In the genomic region with DNA sequence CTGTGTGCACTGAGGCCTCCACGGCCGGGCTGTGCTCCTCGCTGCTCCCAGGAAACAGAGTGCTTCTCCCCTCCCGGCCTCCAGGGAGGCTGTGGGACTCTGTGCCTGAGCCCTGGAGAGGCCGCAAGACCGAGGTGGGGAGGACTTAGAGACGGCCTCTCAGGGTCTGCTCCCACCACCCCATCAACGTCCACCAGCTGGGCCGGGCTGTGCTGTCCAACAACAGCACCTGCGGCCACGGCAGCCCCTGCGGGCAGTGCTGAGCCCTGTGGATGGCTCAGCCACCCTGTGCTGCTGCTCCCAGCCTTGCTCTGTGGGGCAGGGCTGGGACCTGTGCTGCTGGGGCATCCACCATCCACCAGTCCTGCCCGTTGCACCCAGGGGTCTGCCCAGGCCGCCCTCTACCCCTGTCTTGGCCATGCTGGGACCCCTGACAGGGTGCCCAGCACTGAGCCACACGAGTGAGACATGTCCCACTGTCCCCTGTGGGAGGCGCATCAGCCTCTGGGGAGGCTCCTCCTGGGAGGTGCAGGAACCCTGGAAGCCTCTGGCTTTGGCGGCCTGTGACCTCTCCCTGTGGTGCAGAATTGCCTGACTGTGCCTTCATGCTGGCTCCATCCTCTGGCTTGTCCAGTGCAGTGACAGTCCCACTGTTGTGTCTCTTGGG, we compare ENCODE assay signal across 24 cellular contexts. TPM values are rescaled to one million over a fixed set of nuclear protein-coding genes. Genes with fewer than 3 reads are reported as not detected.
DNase-seq lines count a peak whose midpoint lies in the region; ATAC-seq and TF ChIP-seq lines count a peak whose summit lies in the region.
"Had no signal": no experiment of that assay in that cellular context is flagged by ENCODE, and none has a peak within 500 bp of the region (broad histone marks: within the 10 kb centered on the region; RNA-seq: fewer than 3 reads in every experiment).

No MANE protein-coding gene starts in this region.

- TF ChIP-seq CTCF in natural killer cell (IDR thresholded peaks at IDR 0.05) (no peak), chondrocyte (IDR thresholded peaks at IDR 0.05) (no peak)

- peaks cover 7% of the 10 kb centered on the region for H3K9me3 Mint-ChIP-seq in natural killer cell treated with Interleukin-12 subunit alpha and Interleukin-12 subunit beta and Interleukin-15 and Interleukin-18, amount 100 ng/mL, for 72 hours
- H3K9me3 Mint-ChIP-seq in natural killer cell (peaks cover 5 to 6% of the 10 kb centered on the region in 2 donors), chondrocyte (ENCODE audit: low read depth) (peaks cover 5% of the 10 kb centered on the region)

- no peak overlapping the region for H4K91ac ChIP-seq in neuronal stem cell (ENCODE audit: low read depth, low read length, poor library complexity)

- peak overlapping the region; percentile 80 for H3K23ac ChIP-seq in neuronal stem cell (ENCODE audit: low read depth, low read length, poor library complexity)

- peak overlapping the region; percentile 89 for H2AK5ac ChIP-seq in neuronal stem cell (ENCODE audit: low read depth, low read length)

- H2AFZ ChIP-seq in neuronal stem cell (ENCODE audit: low read length), result no peak overlapping the region

- H3K4me1 ChIP-seq in neuronal stem cell (ENCODE audit: control insufficient read depth in 2 of 2, insufficient read depth in 1 of 2, low read depth in 1 of 2, low read length in 2 of 2), result peaks cover 0 to 6% of the 10 kb centered on the region in 2 donors
- no peaks in the 10 kb centered on the region for H3K4me1 ChIP-seq in aorta (ENCODE audit: control insufficient read depth in 1 of 2, insufficient read depth in 2 of 2, low read length in 2 of 2)
- H3K4me1 ChIP-seq in SJCRH30, result no peaks in the 10 kb centered on the region
- H3K4me1 ChIP-seq: body of pancreas, testis had no signal

- H3K27me3 ChIP-seq in neuronal stem cell (ENCODE audit: control insufficient read depth in 3 of 3, insufficient read depth in 3 of 3, low read depth in 1 of 3, low read length in 3 of 3), result peaks cover 0 to 12% (median 0%) of the 10 kb centered on the region in 3 experiments
- no peaks in the 10 kb centered on the region for H3K27me3 ChIP-seq in aorta (ENCODE audit: control insufficient read depth in 1 of 2, insufficient read depth in 2 of 2, low read length in 1 of 2)
- no peaks in the 10 kb centered on the region for H3K27me3 ChIP-seq in SJCRH30
- H3K27me3 ChIP-seq: body of pancreas, testis had no signal

- H3K79me1 ChIP-seq in neuronal stem cell (ENCODE audit: low read depth, low read length), result no peaks in the 10 kb centered on the region

- no peak overlapping the region for H3K4me2 ChIP-seq in neuronal stem cell (ENCODE audit: insufficient read depth, low read length, poor library complexity, severe bottlenecking)

- peak overlapping the region; percentile 56 for H3K14ac ChIP-seq in neuronal stem cell (ENCODE audit: low read length)

- H3K18ac ChIP-seq in neuronal stem cell (ENCODE audit: low read length), result peak overlapping the region; percentile 85

- no peak overlapping the region for H2BK12ac ChIP-seq in neuronal stem cell (ENCODE audit: low read length)

- H3K27ac Mint-ChIP-seq in natural killer cell treated with Interleukin-12 subunit alpha and Interleukin-12 subunit beta and Interleukin-15 and Interleukin-18, amount 100 ng/mL, for 72 hours, result no peak overlapping the region
- H3K27ac Mint-ChIP-seq in natural killer cell (no peak overlapping the region), chondrocyte (ENCODE audit: unreplicated experiment) (no peak overlapping the region)
- H3K27ac Mint-ChIP-seq: activated CD4-positive, alpha-beta memory T cell treated with anti-CD3 and anti-CD28 coated beads, Interleukin-2, amount 10 ng/mL, durations not matched to agents 7 days and 5 days; activated naive CD8-positive, alpha-beta T cell treated with anti-CD3 and anti-CD28 coated beads for 36 hours; CD4-positive, alpha-beta memory T cell had no signal

- H3K36me3 Mint-ChIP-seq in natural killer cell treated with Interleukin-12 subunit alpha and Interleukin-12 subunit beta and Interleukin-15 and Interleukin-18, amount 100 ng/mL, for 72 hours, result peaks cover 7% of the 10 kb centered on the region
- no peaks in the 10 kb centered on the region for H3K36me3 Mint-ChIP-seq in natural killer cell
- H3K36me3 Mint-ChIP-seq in chondrocyte (ENCODE audit: low read depth), result no peaks in the 10 kb centered on the region

- no peak overlapping the region for H2BK120ac ChIP-seq in neuronal stem cell (ENCODE audit: low read depth, low read length)

- WGBS in neuronal stem cell (ENCODE audit: extremely low coverage in 2 of 2, insufficient read length in 2 of 2, insufficient replicate concordance in 1 of 2), 2 donors, result no CpG with 5 or more reads among the region's 17 CpGs
- 86 to 90% methylated on average over 17 of the region's 17 CpGs for WGBS in aorta, 2 donors

- H2BK5ac ChIP-seq in neuronal stem cell (ENCODE audit: low read length), result peak overlapping the region; percentile 24

- peaks cover 11 to 14% of the 10 kb centered on the region in 2 donors for H3K9me3 ChIP-seq in neuronal stem cell (replicated peaks in 1 of 2; ENCODE audit: control insufficient read depth in 2 of 2, insufficient read depth in 1 of 2, low read depth in 1 of 2, low read length in 2 of 2)
- H3K9me3 ChIP-seq in aorta (ENCODE audit: control insufficient read depth, low read length), result no peaks in the 10 kb centered on the region
- no peaks in the 10 kb centered on the region for H3K9me3 ChIP-seq in SJCRH30 (replicated peaks)
- H3K9me3 ChIP-seq: body of pancreas, testis had no signal

- H3K4me3 Mint-ChIP-seq in natural killer cell treated with Interleukin-12 subunit alpha and Interleukin-12 subunit beta and Interleukin-15 and Interleukin-18, amount 100 ng/mL, for 72 hours, result no peak overlapping the region
- H3K4me3 Mint-ChIP-seq in natural killer cell, result no peak overlapping the region
- no peak overlapping the region for H3K4me3 Mint-ChIP-seq in chondrocyte (ENCODE audit: unreplicated experiment)
- H3K4me3 Mint-ChIP-seq: activated CD4-positive, alpha-beta memory T cell treated with anti-CD3 and anti-CD28 coated beads, Interleukin-2, amount 10 ng/mL, durations not matched to agents 7 days and 5 days; activated naive CD8-positive, alpha-beta T cell treated with anti-CD3 and anti-CD28 coated beads for 36 hours; CD4-positive, alpha-beta memory T cell had no signal

- H3K27ac ChIP-seq in neuronal stem cell (replicated peaks; ENCODE audit: low read length), result no peak overlapping the region
- no peak overlapping the region for H3K27ac ChIP-seq in aorta (ENCODE audit: low read depth in 1 of 2, low read length in 2 of 2)
- H3K27ac ChIP-seq in SJCRH30, result no peak overlapping the region
- H3K27ac ChIP-seq: body of pancreas, HL-60, testis had no signal

- peak overlapping the region; percentile 38 for H2BK15ac ChIP-seq in neuronal stem cell (ENCODE audit: low read length)

- H3K4ac ChIP-seq in neuronal stem cell (ENCODE audit: low read length), result no peak overlapping the region

- no peak overlapping the region for H3K9ac ChIP-seq in neuronal stem cell (ENCODE audit: low read depth, low read length, poor library complexity)

- no peaks in the 10 kb centered on the region for H3K27me3 Mint-ChIP-seq in natural killer cell treated with Interleukin-12 subunit alpha and Interleukin-12 subunit beta and Interleukin-15 and Interleukin-18, amount 100 ng/mL, for 72 hours
- no peaks in the 10 kb centered on the region for H3K27me3 Mint-ChIP-seq in natural killer cell (ENCODE audit: low read depth in 2 of 2)
- H3K27me3 Mint-ChIP-seq in chondrocyte (ENCODE audit: low read depth), result peaks cover 2% of the 10 kb centered on the region
- H3K27me3 Mint-ChIP-seq: activated CD4-positive, alpha-beta memory T cell treated with anti-CD3 and anti-CD28 coated beads, Interleukin-2, amount 10 ng/mL, durations not matched to agents 7 days and 5 days; activated naive CD8-positive, alpha-beta T cell treated with anti-CD3 and anti-CD28 coated beads for 36 hours; CD4-positive, alpha-beta memory T cell had no signal

- peak; percentile 35 for DNase-seq in natural killer cell treated with Interleukin-12 subunit alpha and Interleukin-12 subunit beta and Interleukin-15 and Interleukin-18, amount 100 ng/mL, for 72 hours (ENCODE audit: low spot score)
- no peak for DNase-seq in natural killer cell
- DNase-seq in chondrocyte (ENCODE audit: low spot score), result peak; percentile 90
- DNase-seq in neuronal stem cell (ENCODE audit: low spot score), result no peak
- peak; percentile 26 to 63 for DNase-seq in aorta
- no peak for DNase-seq in SJCRH30
- no peak for DNase-seq in NCI-H187 treated with DMSO at 0.1 percent for 48 hours (lab: John Stamatoyannopoulos, UW)
- DNase-seq: activated CD4-positive, alpha-beta memory T cell treated with anti-CD3 and anti-CD28 coated beads, Interleukin-2, amount 10 ng/mL, durations not matched to agents 7 days and 5 days; activated naive CD8-positive, alpha-beta T cell treated with anti-CD3 and anti-CD28 coated beads for 36 hours; activated T-cell treated with anti-CD3 and anti-CD28 coated beads, Interleukin-2, amount 50 U/mL, for 48 hours; CD4-positive, alpha-beta memory T cell; cortex of kidney; DMS53; foreskin fibroblast; hippocampal formation; IMR-90; mesendoderm; NCI-H2081; SHP77 treated with DMSO at 0.1 percent for 48 hours; T-helper 1 cell; testis had no signal

- no peak overlapping the region for H4K8ac ChIP-seq in neuronal stem cell (ENCODE audit: low read depth, low read length)

- intact Hi-C loops in natural killer cell (cut with micrococcal nuclease) (no loop called here), aorta (cut with DNase I) (no loop called here)

- ATAC-seq in natural killer cell treated with Interleukin-12 subunit alpha and Interleukin-12 subunit beta and Interleukin-15 and Interleukin-18, amount 100 ng/mL, for 72 hours, result no peak
- ATAC-seq in natural killer cell (no peak), aorta (ENCODE audit: low FRiP score) (peak; percentile 17), HG02763 (IDR thresholded peaks at IDR 0.05; ENCODE audit: unreplicated experiment) (no peak)
- ATAC-seq: body of pancreas had no signal

- H3K4me1 Mint-ChIP-seq in natural killer cell treated with Interleukin-12 subunit alpha and Interleukin-12 subunit beta and Interleukin-15 and Interleukin-18, amount 100 ng/mL, for 72 hours (ENCODE audit: low read depth in 2 of 2), result peaks cover 9 to 12% of the 10 kb centered on the region in 2 donors
- H3K4me1 Mint-ChIP-seq in natural killer cell, result peaks cover 4 to 22% of the 10 kb centered on the region in 2 donors
- H3K4me1 Mint-ChIP-seq in chondrocyte (ENCODE audit: low read depth), result no peaks in the 10 kb centered on the region
- H3K4me1 Mint-ChIP-seq: activated CD4-positive, alpha-beta memory T cell treated with anti-CD3 and anti-CD28 coated beads, Interleukin-2, amount 10 ng/mL, durations not matched to agents 7 days and 5 days; activated naive CD8-positive, alpha-beta T cell treated with anti-CD3 and anti-CD28 coated beads for 36 hours had no signal

- H3K36me3 ChIP-seq in neuronal stem cell (replicated peaks in 1 of 2; ENCODE audit: control insufficient read depth in 2 of 2, insufficient read depth in 2 of 2, low read length in 2 of 2) (no peaks in the 10 kb centered on the region), aorta (ENCODE audit: control insufficient read depth in 1 of 2, insufficient read depth in 2 of 2, low read length in 1 of 2) (no peaks in the 10 kb centered on the region), SJCRH30 (no peaks in the 10 kb centered on the region)

- H3K4me3 ChIP-seq in neuronal stem cell (ENCODE audit: low read length in 2 of 2) (peak overlapping the region in 1 of 2 donors; percentile 2), aorta (ENCODE audit: low read length in 2 of 2) (no peak overlapping the region), SJCRH30 (no peak overlapping the region)
- H3K4me3 ChIP-seq: body of pancreas, testis had no signal

RNA-seq across cellular contexts. Expression of a gene that starts 31.2 kb away (rescaled TPM):
- under 1 TPM; 0.45 to 0.88 TPM for total RNA-seq in natural killer cell treated with Interleukin-12 subunit alpha and Interleukin-12 subunit beta and Interleukin-15 and Interleukin-18, amount 100 ng/mL, for 72 hours
- total RNA-seq in natural killer cell (under 1 TPM; 0.36 to 0.50 (median 0.38) TPM), chondrocyte (3.3 to 8.0 TPM (median 7.4 TPM) in 3 replicates), aorta (1 to 10 TPM; 1.6 to 5.3 TPM)
- 4.0 TPM for polyA plus RNA-seq in neuronal stem cell (2013, experiment 1 of 2)
- polyA plus RNA-seq in neuronal stem cell (2013, experiment 2 of 2), result 3.9 TPM
- 1 to 10 TPM in 1 of 2 donors, under 1 TPM in 1; 0.63 to 1.5 TPM for polyA plus RNA-seq in aorta
- not detected in 2 replicates for total RNA-seq in SJCRH30 (2014; rRNA removed; shearing (Covaris generic))

Comparison
In these comparisons a context has a peak if more than half of its experiments do, and no peak if none do; other contexts are left out.
1. DNase-seq: peak in natural killer cell treated with Interleukin-12 subunit alpha and Interleukin-12 subunit beta and Interleukin-15 and Interleukin-18, amount 100 ng/mL, for 72 hours (single experiment), chondrocyte (single experiment) and aorta (2 of 2); none in natural killer cell (single experiment), neuronal stem cell (single experiment), SJCRH30 (0 of 2) and NCI-H187 treated with DMSO at 0.1 percent for 48 hours (single experiment).